In the genomic region with DNA sequence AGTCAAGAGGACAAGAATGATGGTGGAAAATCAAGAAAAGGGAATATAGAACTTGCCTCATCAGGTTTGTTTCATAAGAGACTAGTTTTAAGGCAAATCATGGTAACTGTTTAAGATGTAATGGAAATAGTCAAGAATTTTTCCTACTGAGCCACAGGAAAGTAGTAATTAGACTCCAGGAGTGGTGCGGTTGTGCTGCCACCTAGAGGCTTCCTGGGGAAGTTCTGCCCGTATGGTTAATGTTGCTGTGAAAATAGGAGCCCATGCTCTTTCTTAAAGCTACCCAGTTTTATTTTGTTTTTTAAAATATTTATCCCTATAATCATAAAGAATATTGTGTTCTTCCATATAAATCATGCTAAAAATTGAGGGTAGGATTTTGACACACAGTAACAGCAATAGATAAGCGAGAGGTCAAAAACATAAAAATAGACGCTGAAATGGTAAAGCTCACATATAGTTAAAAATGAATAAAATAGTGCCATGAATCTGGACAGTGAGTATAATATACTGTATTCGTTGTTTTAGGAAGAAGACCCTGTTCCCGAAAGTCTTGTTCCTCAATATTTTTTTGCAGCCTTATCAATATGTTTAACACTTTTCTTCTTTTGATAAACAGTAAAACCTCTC, we compare ENCODE assay signal across 9 cellular contexts.
DNase-seq lines count a peak whose midpoint lies in the region; ATAC-seq and TF ChIP-seq lines count a peak whose summit lies in the region.
"Had no signal": no experiment of that assay in that cellular context is flagged by ENCODE, and none has a peak within 500 bp of the region (broad histone marks: within the 10 kb centered on the region; RNA-seq: fewer than 3 reads in every experiment).

No MANE protein-coding gene starts in this region.

- POLR2A ChIA-PET in activated CD4-positive, alpha-beta memory T cell treated with anti-CD3 and anti-CD28 coated beads for 36 hours (lab: Charles Lee) = no interaction called here

- no peak overlapping the region for H3K4me3 ChIP-seq in HFF-Myc (replicated peaks; ENCODE audit: low read depth, low read length)
- H3K4me3 ChIP-seq in fibroblast of lung (replicated peaks in 1 of 4; ENCODE audit: control extremely low read depth in 1 of 4, insufficient read depth in 1 of 4, low read depth in 3 of 4, low read length in 4 of 4) = no peak overlapping the region
- H3K4me3 ChIP-seq in aorta (ENCODE audit: low read length in 2 of 2) = no peak overlapping the region

- no peak overlapping the region for H2AFZ ChIP-seq in fibroblast of lung (ENCODE audit: low read length)

- H3K27ac Mint-ChIP-seq in activated CD4-positive, alpha-beta memory T cell treated with anti-CD3 and anti-CD28 coated beads for 36 hours = no peak overlapping the region
- no peak overlapping the region for H3K27ac Mint-ChIP-seq in neural crest cell (ENCODE audit: unreplicated experiment)
- H3K27ac Mint-ChIP-seq: activated naive CD8-positive, alpha-beta T cell had no signal

- DNase-seq in DMS153 treated with DMSO at 0.1 percent for 48 hours (lab: John Stamatoyannopoulos, UW; ENCODE audit: unreplicated experiment) = peak; percentile 2
- DNase-seq in DMS153 (lab: John Stamatoyannopoulos, UW) = no peak
- DNase-seq in HFF-Myc (ENCODE audit: extremely low read depth, low read depth) = peak; percentile 33
- DNase-seq in NCI-H226 = peak; percentile 16
- DNase-seq in activated CD4-positive, alpha-beta memory T cell treated with anti-CD3 and anti-CD28 coated beads for 36 hours = peak; percentile 57
- DNase-seq in fibroblast of lung (ENCODE audit: low read depth in 2 of 2) = peak; percentile 30 to 65
- DNase-seq in neural crest cell (ENCODE audit: low read depth, low spot score) = peak; percentile 64
- peak; percentile 60 to 86 for DNase-seq in aorta

- no peaks in the 10 kb centered on the region for H3K4me1 ChIP-seq in fibroblast of lung (ENCODE audit: control insufficient read depth, extremely low read depth, insufficient read depth, low read length)
- H3K4me1 ChIP-seq in aorta (ENCODE audit: control insufficient read depth in 1 of 2, insufficient read depth in 2 of 2, low read length in 2 of 2) = peaks cover 0 to 2% of the 10 kb centered on the region in 2 donors

- H3K9me3 ChIP-seq in fibroblast of lung (ENCODE audit: control insufficient read depth, insufficient read depth, low read depth, low read length) (no peaks in the 10 kb centered on the region), aorta (ENCODE audit: control insufficient read depth, low read length) (no peaks in the 10 kb centered on the region)

- no peak overlapping the region for H3K9ac ChIP-seq in fibroblast of lung (ENCODE audit: insufficient read depth, low read length)

- H3K9me3 Mint-ChIP-seq in activated CD4-positive, alpha-beta memory T cell treated with anti-CD3 and anti-CD28 coated beads for 36 hours = no peaks in the 10 kb centered on the region
- H3K9me3 Mint-ChIP-seq in neural crest cell = no peaks in the 10 kb centered on the region

- no peak overlapping the region for H3K27ac ChIP-seq in fibroblast of lung (ENCODE audit: insufficient read depth, low read length)
- H3K27ac ChIP-seq in aorta (ENCODE audit: low read depth in 1 of 2, low read length in 2 of 2) = no peak overlapping the region

- H3K4me2 ChIP-seq in fibroblast of lung (ENCODE audit: extremely low read depth, insufficient read depth, low read length) = no peak overlapping the region

- no peaks in the 10 kb centered on the region for H3K36me3 ChIP-seq in fibroblast of lung (ENCODE audit: control insufficient read depth, insufficient read depth, low read length)
- peaks cover 2 to 8% of the 10 kb centered on the region in 2 donors for H3K36me3 ChIP-seq in aorta (ENCODE audit: control insufficient read depth in 1 of 2, insufficient read depth in 2 of 2, low read length in 1 of 2)

- peak; percentile 84 for ATAC-seq in aorta (ENCODE audit: low FRiP score)

- H4K20me1 ChIP-seq in fibroblast of lung (ENCODE audit: control insufficient read depth, extremely low read depth, insufficient read depth, low read length) = no peaks in the 10 kb centered on the region

- 48 to 49% methylated on average over 6 of the region's 6 CpGs for WGBS in aorta, 2 donors

- H3K27me3 Mint-ChIP-seq in activated CD4-positive, alpha-beta memory T cell treated with anti-CD3 and anti-CD28 coated beads for 36 hours = peaks cover 10% of the 10 kb centered on the region
- no peaks in the 10 kb centered on the region for H3K27me3 Mint-ChIP-seq in neural crest cell (ENCODE audit: low read depth)

- H3K27me3 ChIP-seq in fibroblast of lung (ENCODE audit: control insufficient read depth, insufficient read depth, low read length) (no peaks in the 10 kb centered on the region), aorta (ENCODE audit: control insufficient read depth in 1 of 2, insufficient read depth in 2 of 2, low read length in 1 of 2) (no peaks in the 10 kb centered on the region)

- H3K4me1 Mint-ChIP-seq in activated CD4-positive, alpha-beta memory T cell treated with anti-CD3 and anti-CD28 coated beads for 36 hours (ENCODE audit: low read depth) = no peaks in the 10 kb centered on the region
- H3K4me1 Mint-ChIP-seq in neural crest cell = peaks cover 9% of the 10 kb centered on the region

- no peak overlapping the region for H3K4me3 Mint-ChIP-seq in activated CD4-positive, alpha-beta memory T cell treated with anti-CD3 and anti-CD28 coated beads for 36 hours
- no peak overlapping the region for H3K4me3 Mint-ChIP-seq in neural crest cell
- H3K4me3 Mint-ChIP-seq: activated naive CD8-positive, alpha-beta T cell had no signal

- intact Hi-C loops in activated CD4-positive, alpha-beta memory T cell treated with anti-CD3 and anti-CD28 coated beads for 36 hours (cut with micrococcal nuclease) = loop anchor here (1.0 to 2.0 kb wide), 3 partner anchors 380 to 753 kb away; no protein-coding TSS in a partner anchor
- intact Hi-C loops in aorta (cut with DNase I) = loop anchor here (1.0 to 5.0 kb wide), 3 partner anchors 321 to 380 kb away; no protein-coding TSS in a partner anchor

- H3K36me3 Mint-ChIP-seq in activated CD4-positive, alpha-beta memory T cell treated with anti-CD3 and anti-CD28 coated beads for 36 hours = no peaks in the 10 kb centered on the region
- no peaks in the 10 kb centered on the region for H3K36me3 Mint-ChIP-seq in neural crest cell (ENCODE audit: low read depth)
- H3K36me3 Mint-ChIP-seq: activated naive CD8-positive, alpha-beta T cell had no signal

- no peaks in the 10 kb centered on the region for H3K79me2 ChIP-seq in fibroblast of lung (ENCODE audit: control insufficient read depth, insufficient read depth, low read length)

- CTCF ChIA-PET in activated CD4-positive, alpha-beta memory T cell treated with anti-CD3 and anti-CD28 coated beads for 36 hours (lab: Charles Lee) = interaction anchor here (0.6 to 5.1 kb wide), 16 partner anchors 17 to 852 kb away, joined by 3 to 60 read pairs (median 4); no protein-coding TSS in a partner anchor

- TF ChIP-seq CTCF in HFF-Myc (IDR thresholded peaks at IDR 0.05; ENCODE audit: low read depth, low read length, missing control alignments) (peak; percentile 92), fibroblast of lung (conservative IDR thresholded peaks at IDR 0.05 in 1 of 2, IDR thresholded peaks at IDR 0.05 in 1 of 2; ENCODE audit: low read depth in 1 of 2, low read length in 2 of 2) (peak; percentile 96 to 98), neural crest cell (conservative IDR thresholded peaks at IDR 0.05) (peak; percentile 98)
